ENCODE assay signal across 21 cellular contexts in genomic region chr4:64250061-64250460, GRCh38.
DNase-seq lines count a peak whose midpoint lies in the region; ATAC-seq and TF ChIP-seq lines count a peak whose summit lies in the region.
"Had no signal": no experiment of that assay in that cellular context is flagged by ENCODE, and none has a peak within 500 bp of the region (broad histone marks: within the 10 kb centered on the region; RNA-seq: fewer than 3 reads in every experiment).

No MANE protein-coding gene starts in this region.

- no peak overlapping the region for H3K4me3 Mint-ChIP-seq in brain
- H3K4me3 Mint-ChIP-seq: B cell; CD4-positive, CD25-positive, alpha-beta regulatory T cell; CD8-positive, alpha-beta T cell had no signal

- intact Hi-C loops in gastrocnemius medialis (cut with DNase I; ENCODE audit: low total_unique reads), result no loop called here

- in situ Hi-C loops in G401 (cut with HindIII; ENCODE audit: low sequenced_read_pairs) (no loop called here), gastrocnemius medialis (cut with MboI; ENCODE audit: low sequenced_read_pairs in 4 of 4) (no loop called here)

- no peaks in the 10 kb centered on the region for H3K27me3 Mint-ChIP-seq in brain
- H3K27me3 Mint-ChIP-seq: B cell; CD4-positive, CD25-positive, alpha-beta regulatory T cell had no signal

- no peak overlapping the region for H3K27ac ChIP-seq in gastrocnemius medialis
- H3K27ac ChIP-seq: BLaER1, C4-2B, GM23248 had no signal

- peaks cover 0 to 17% (median 0%) of the 10 kb centered on the region in 5 experiments for H3K9me3 Mint-ChIP-seq in brain

- H3K36me3 ChIP-seq in gastrocnemius medialis, result no peaks in the 10 kb centered on the region
- H3K36me3 ChIP-seq: BLaER1 had no signal

- TF ChIP-seq CTCF in brain (conservative IDR thresholded peaks at IDR 0.05), result no peak
- TF ChIP-seq CTCF in gastrocnemius medialis (IDR thresholded peaks at IDR 0.05 in 4 of 5, conservative IDR thresholded peaks at IDR 0.05 in 1 of 5), result no peak

- ATAC-seq in GM18517 (IDR thresholded peaks at IDR 0.05; ENCODE audit: unreplicated experiment), result no peak
- ATAC-seq in gastrocnemius medialis, result no peak
- no peak for ATAC-seq in HG03378 (IDR thresholded peaks at IDR 0.05; ENCODE audit: unreplicated experiment)
- ATAC-seq: CD8-positive, alpha-beta T cell; GM12878 had no signal

- no peaks in the 10 kb centered on the region for H3K36me3 Mint-ChIP-seq in brain
- H3K36me3 Mint-ChIP-seq: CD4-positive, CD25-positive, alpha-beta regulatory T cell; CD8-positive, alpha-beta T cell had no signal

- no peaks in the 10 kb centered on the region for H3K27me3 ChIP-seq in gastrocnemius medialis
- H3K27me3 ChIP-seq: BLaER1 had no signal

- H3K4me3 ChIP-seq in gastrocnemius medialis, result no peak overlapping the region
- H3K4me3 ChIP-seq: BLaER1, GM12878, GM23248 had no signal

- TF ChIP-seq POLR2A in gastrocnemius medialis (IDR thresholded peaks at IDR 0.05), result no peak

- H3K4me1 ChIP-seq in gastrocnemius medialis, result no peaks in the 10 kb centered on the region
- H3K4me1 ChIP-seq: BLaER1, Caco-2 had no signal

- DNase-seq in G401 (ENCODE audit: low spot score), result peak; percentile 70
- peak; percentile 67 to 88 for DNase-seq in NCI-H446 (lab: John Stamatoyannopoulos, UW)
- DNase-seq in pons (ENCODE audit: low spot score), result peak; percentile 18
- no peak for DNase-seq in gastrocnemius medialis
- DNase-seq in activated T-cell treated with anti-CD3 and anti-CD28 coated beads, Interleukin-2, amount 50 U/mL, for 48 hours, result no peak
- DNase-seq: Caco-2; CD4-positive, CD25-positive, alpha-beta regulatory T cell; CD8-positive, alpha-beta T cell; DMS153; DND-41; GDM1; GM23248; H7; HCEC 1CT had no signal

- H3K27ac Mint-ChIP-seq in brain, result peak overlapping the region in 3 of 5 experiments; percentile 29 to 74 (median 73)
- H3K27ac Mint-ChIP-seq: B cell; CD4-positive, CD25-positive, alpha-beta regulatory T cell; CD8-positive, alpha-beta T cell had no signal

- H3K9me3 ChIP-seq in gastrocnemius medialis, result peaks cover 0 to 4% (median 0%) of the 10 kb centered on the region in 3 donors
- H3K9me3 ChIP-seq: BLaER1, Caco-2 had no signal

- H3K4me1 Mint-ChIP-seq in brain, result no peaks in the 10 kb centered on the region
- H3K4me1 Mint-ChIP-seq: B cell; CD4-positive, CD25-positive, alpha-beta regulatory T cell had no signal

Comparison
In these comparisons a context has a peak if more than half of its experiments do, and no peak if none do; other contexts are left out.
1. DNase-seq: peak in G401 (single experiment), NCI-H446 (2 of 2) and pons (single experiment); none in gastrocnemius medialis (0 of 2) and activated T-cell treated with anti-CD3 and anti-CD28 coated beads, Interleukin-2, amount 50 U/mL, for 48 hours (0 of 2).